ENCODE assay signal across 1 cellular context in genomic region chr18:48719388-48719787, GRCh38.
TF ChIP-seq lines count a peak whose summit lies in the region.

No MANE protein-coding gene starts in this region.

TF ChIP-seq in SK-N-SH treated with all-trans-retinoic acid at 6 μM for 48 hours, 23 proteins besides CTCF, POLR2A, EP300 and RAD21 (continued from another document):
- TF ChIP-seq, protein P1, sequence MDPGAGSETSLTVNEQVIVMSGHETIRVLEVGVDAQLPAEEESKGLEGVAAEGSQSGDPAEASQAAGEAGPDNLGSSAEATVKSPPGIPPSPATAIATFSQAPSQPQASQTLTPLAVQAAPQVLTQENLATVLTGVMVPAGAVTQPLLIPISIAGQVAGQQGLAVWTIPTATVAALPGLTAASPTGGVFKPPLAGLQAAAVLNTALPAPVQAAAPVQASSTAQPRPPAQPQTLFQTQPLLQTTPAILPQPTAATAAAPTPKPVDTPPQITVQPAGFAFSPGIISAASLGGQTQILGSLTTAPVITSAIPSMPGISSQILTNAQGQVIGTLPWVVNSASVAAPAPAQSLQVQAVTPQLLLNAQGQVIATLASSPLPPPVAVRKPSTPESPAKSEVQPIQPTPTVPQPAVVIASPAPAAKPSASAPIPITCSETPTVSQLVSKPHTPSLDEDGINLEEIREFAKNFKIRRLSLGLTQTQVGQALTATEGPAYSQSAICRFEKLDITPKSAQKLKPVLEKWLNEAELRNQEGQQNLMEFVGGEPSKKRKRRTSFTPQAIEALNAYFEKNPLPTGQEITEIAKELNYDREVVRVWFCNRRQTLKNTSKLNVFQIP (CRISPR knock-in tag; IDR thresholded peaks at IDR 0.05; ENCODE audit: borderline replicate concordance, low read depth), result no peak
- TF ChIP-seq, protein P2, sequence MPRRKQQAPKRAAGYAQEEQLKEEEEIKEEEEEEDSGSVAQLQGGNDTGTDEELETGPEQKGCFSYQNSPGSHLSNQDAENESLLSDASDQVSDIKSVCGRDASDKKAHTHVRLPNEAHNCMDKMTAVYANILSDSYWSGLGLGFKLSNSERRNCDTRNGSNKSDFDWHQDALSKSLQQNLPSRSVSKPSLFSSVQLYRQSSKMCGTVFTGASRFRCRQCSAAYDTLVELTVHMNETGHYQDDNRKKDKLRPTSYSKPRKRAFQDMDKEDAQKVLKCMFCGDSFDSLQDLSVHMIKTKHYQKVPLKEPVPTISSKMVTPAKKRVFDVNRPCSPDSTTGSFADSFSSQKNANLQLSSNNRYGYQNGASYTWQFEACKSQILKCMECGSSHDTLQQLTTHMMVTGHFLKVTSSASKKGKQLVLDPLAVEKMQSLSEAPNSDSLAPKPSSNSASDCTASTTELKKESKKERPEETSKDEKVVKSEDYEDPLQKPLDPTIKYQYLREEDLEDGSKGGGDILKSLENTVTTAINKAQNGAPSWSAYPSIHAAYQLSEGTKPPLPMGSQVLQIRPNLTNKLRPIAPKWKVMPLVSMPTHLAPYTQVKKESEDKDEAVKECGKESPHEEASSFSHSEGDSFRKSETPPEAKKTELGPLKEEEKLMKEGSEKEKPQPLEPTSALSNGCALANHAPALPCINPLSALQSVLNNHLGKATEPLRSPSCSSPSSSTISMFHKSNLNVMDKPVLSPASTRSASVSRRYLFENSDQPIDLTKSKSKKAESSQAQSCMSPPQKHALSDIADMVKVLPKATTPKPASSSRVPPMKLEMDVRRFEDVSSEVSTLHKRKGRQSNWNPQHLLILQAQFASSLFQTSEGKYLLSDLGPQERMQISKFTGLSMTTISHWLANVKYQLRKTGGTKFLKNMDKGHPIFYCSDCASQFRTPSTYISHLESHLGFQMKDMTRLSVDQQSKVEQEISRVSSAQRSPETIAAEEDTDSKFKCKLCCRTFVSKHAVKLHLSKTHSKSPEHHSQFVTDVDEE (CRISPR knock-in tag; IDR thresholded peaks at IDR 0.05), result no peak
- no peak for TF ChIP-seq ESRRG (CRISPR knock-in tag; IDR thresholded peaks at IDR 0.05)
- TF ChIP-seq ARNTL (CRISPR knock-in tag; IDR thresholded peaks at IDR 0.05; ENCODE audit: borderline replicate concordance, low read depth), result no peak
- TF ChIP-seq ZNF565 (CRISPR knock-in tag; conservative IDR thresholded peaks at IDR 0.05; ENCODE audit: low read depth), result no peak
